Comparison of ENCODE assay signal across 19 cellular contexts in genomic region chr15:35437157-35437556, GRCh38.
DNase-seq lines count a peak whose midpoint lies in the region; ATAC-seq and TF ChIP-seq lines count a peak whose summit lies in the region.
"Had no signal": no experiment of that assay in that cellular context is flagged by ENCODE, and none has a peak within 500 bp of the region (broad histone marks: within the 10 kb centered on the region; RNA-seq: fewer than 3 reads in every experiment).

No MANE protein-coding gene starts in this region.

- H3K4me1 ChIP-seq in BE2C = peaks cover 21% of the 10 kb centered on the region
- H3K4me1 ChIP-seq: right atrium auricular region, SJCRH30, transverse colon had no signal

- H3K27me3 Mint-ChIP-seq in HFFc6 (ENCODE audit: insufficient read depth) = no peaks in the 10 kb centered on the region
- no peaks in the 10 kb centered on the region for H3K27me3 Mint-ChIP-seq in chondrocyte (ENCODE audit: low read depth)
- no peaks in the 10 kb centered on the region for H3K27me3 Mint-ChIP-seq in activated CD4-positive, alpha-beta memory T cell treated with anti-CD3 and anti-CD28 coated beads for 36 hours
- H3K27me3 Mint-ChIP-seq: brain; natural killer cell treated with Interleukin-12 subunit alpha and Interleukin-12 subunit beta and Interleukin-15 and Interleukin-18, amount 100 ng/mL, for 72 hours had no signal

- CTCF ChIA-PET in activated CD4-positive, alpha-beta memory T cell treated with anti-CD3 and anti-CD28 coated beads for 36 hours (lab: Charles Lee) = no interaction called here

- H3K9me3 Mint-ChIP-seq in HFFc6 (no peaks in the 10 kb centered on the region), chondrocyte (ENCODE audit: low read depth) (no peaks in the 10 kb centered on the region)
- peaks cover 4% of the 10 kb centered on the region for H3K9me3 Mint-ChIP-seq in activated CD4-positive, alpha-beta memory T cell treated with anti-CD3 and anti-CD28 coated beads for 36 hours
- H3K9me3 Mint-ChIP-seq: natural killer cell treated with Interleukin-12 subunit alpha and Interleukin-12 subunit beta and Interleukin-15 and Interleukin-18, amount 100 ng/mL, for 72 hours had no signal

- no peak overlapping the region for H3K4me3 ChIP-seq in BE2C (ENCODE audit: low read depth, low read length)
- H3K4me3 ChIP-seq: right atrium auricular region, SJCRH30, transverse colon had no signal

- POLR2A ChIA-PET in activated CD4-positive, alpha-beta memory T cell treated with anti-CD3 and anti-CD28 coated beads for 36 hours (lab: Charles Lee) = no interaction called here

- H3K4me3 Mint-ChIP-seq in HFFc6 (no peak overlapping the region), chondrocyte (ENCODE audit: unreplicated experiment) (no peak overlapping the region)
- no peak overlapping the region for H3K4me3 Mint-ChIP-seq in activated CD4-positive, alpha-beta memory T cell treated with anti-CD3 and anti-CD28 coated beads for 36 hours
- H3K4me3 Mint-ChIP-seq: brain; natural killer cell treated with Interleukin-12 subunit alpha and Interleukin-12 subunit beta and Interleukin-15 and Interleukin-18, amount 100 ng/mL, for 72 hours had no signal

- TF ChIP-seq CTCF in BE2C (IDR thresholded peaks at IDR 0.05; ENCODE audit: low read depth, low read length) = peak; percentile 56
- TF ChIP-seq CTCF in HFFc6 (IDR thresholded peaks at IDR 0.05) = peak; percentile 71
- TF ChIP-seq CTCF in chondrocyte (IDR thresholded peaks at IDR 0.05) = peak; percentile 58

- intact Hi-C loops in Right ventricle myocardium inferior (cut with DNase I) = no loop called here
- intact Hi-C loops in activated CD4-positive, alpha-beta memory T cell treated with anti-CD3 and anti-CD28 coated beads for 36 hours (cut with micrococcal nuclease) = no loop called here

- DNase-seq in BE2C (no peak), HFFc6 (peak; percentile 35), chondrocyte (ENCODE audit: low spot score) (no peak), iPS-NIHi7 (ENCODE audit: extremely low spot score) (peak; percentile 24), dedifferentiated amniotic fluid mesenchymal stem cell (ENCODE audit: extremely low spot score) (no peak), Right ventricle myocardium inferior (ENCODE audit: missing footprints) (no peak)
- no peak for DNase-seq in activated CD4-positive, alpha-beta memory T cell treated with anti-CD3 and anti-CD28 coated beads for 36 hours
- DNase-seq: activated gamma-delta T cell treated with Interleukin-2 at 50 U/mL for 16 hours; C1 segment of cervical spinal cord; hippocampal formation; left ventricle myocardium superior; NCI-H2081 treated with DMSO at 0.1 percent for 48 hours; SJCRH30; stimulated activated CD4-positive, alpha-beta T cell treated with anti-CD3 and anti-CD28 coated beads, Interleukin-2, amount 100 ng/mL, for 48 hours; transverse colon had no signal

- no peaks in the 10 kb centered on the region for H3K9me3 ChIP-seq in BE2C
- H3K9me3 ChIP-seq: right atrium auricular region, SJCRH30, transverse colon had no signal

- H3K4me1 Mint-ChIP-seq in HFFc6 (ENCODE audit: low read depth) = peaks cover 30% of the 10 kb centered on the region
- peaks cover 17% of the 10 kb centered on the region for H3K4me1 Mint-ChIP-seq in chondrocyte (ENCODE audit: low read depth)
- H3K4me1 Mint-ChIP-seq in activated CD4-positive, alpha-beta memory T cell treated with anti-CD3 and anti-CD28 coated beads for 36 hours (ENCODE audit: low read depth) = no peaks in the 10 kb centered on the region

- no peaks in the 10 kb centered on the region for H3K36me3 ChIP-seq in BE2C
- H3K36me3 ChIP-seq: right atrium auricular region, SJCRH30 had no signal

- no peak for ATAC-seq in Right ventricle myocardium inferior
- no peak for ATAC-seq in HG03097 (IDR thresholded peaks at IDR 0.05; ENCODE audit: low FRiP score, unreplicated experiment)
- ATAC-seq: left ventricle myocardium superior; natural killer cell treated with Interleukin-12 subunit alpha and Interleukin-12 subunit beta and Interleukin-15 and Interleukin-18, amount 100 ng/mL, for 72 hours had no signal

- H3K27ac Mint-ChIP-seq in HFFc6 = no peak overlapping the region
- no peak overlapping the region for H3K27ac Mint-ChIP-seq in chondrocyte (ENCODE audit: unreplicated experiment)
- H3K27ac Mint-ChIP-seq in activated CD4-positive, alpha-beta memory T cell treated with anti-CD3 and anti-CD28 coated beads for 36 hours = no peak overlapping the region
- H3K27ac Mint-ChIP-seq: brain; natural killer cell treated with Interleukin-12 subunit alpha and Interleukin-12 subunit beta and Interleukin-15 and Interleukin-18, amount 100 ng/mL, for 72 hours had no signal

- H3K36me3 Mint-ChIP-seq in HFFc6 (ENCODE audit: low read depth) (peaks cover 21% of the 10 kb centered on the region; the same call in 1 of the 2 replicates), chondrocyte (ENCODE audit: low read depth) (peaks cover 4% of the 10 kb centered on the region)
- H3K36me3 Mint-ChIP-seq in activated CD4-positive, alpha-beta memory T cell treated with anti-CD3 and anti-CD28 coated beads for 36 hours = peaks cover 13% of the 10 kb centered on the region
- H3K36me3 Mint-ChIP-seq: natural killer cell treated with Interleukin-12 subunit alpha and Interleukin-12 subunit beta and Interleukin-15 and Interleukin-18, amount 100 ng/mL, for 72 hours had no signal

- H3K27me3 ChIP-seq in BE2C = no peaks in the 10 kb centered on the region
- H3K27me3 ChIP-seq: right atrium auricular region, SJCRH30, transverse colon had no signal

Comparison
In these comparisons a context has a peak if more than half of its experiments do, and no peak if none do; other contexts are left out.
1. DNase-seq: peak in HFFc6 (single experiment) and iPS-NIHi7 (single experiment); none in BE2C (single experiment), chondrocyte (single experiment), dedifferentiated amniotic fluid mesenchymal stem cell (single experiment), Right ventricle myocardium inferior (single experiment) and activated CD4-positive, alpha-beta memory T cell treated with anti-CD3 and anti-CD28 coated beads for 36 hours (single experiment).
2. Peak in every context shown above with its lines, with median percentiles within 50 percentile points of each other: CTCF ChIP-seq.